32 cellular contexts compared by ENCODE assay signal in genomic region chr2:57075226-57075625, GRCh38.
A peak's percentile ranks its signal among the peaks of the same experiment; 100 is the strongest.
DNase-seq lines count a peak whose midpoint lies in the region; ATAC-seq and TF ChIP-seq lines count a peak whose summit lies in the region.
"Had no signal": no experiment of that assay in that cellular context is flagged by ENCODE, and none has a peak within 500 bp of the region (broad histone marks: within the 10 kb centered on the region; RNA-seq: fewer than 3 reads in every experiment).

No MANE protein-coding gene starts in this region.

- H3K36me3 ChIP-seq in heart left ventricle = no peaks in the 10 kb centered on the region
- H3K36me3 ChIP-seq: cardiac muscle cell, left lung, MG63, Peyer's patch, SJCRH30, spleen, transverse colon had no signal

- intact Hi-C loops in heart left ventricle (cut with DNase I) = no loop called here

- H3K4me1 ChIP-seq in heart left ventricle = no peaks in the 10 kb centered on the region
- H3K4me1 ChIP-seq: left lung, Peyer's patch, spleen, transverse colon had no signal

- H3K4me1 Mint-ChIP-seq in HFFc6 (ENCODE audit: low read depth) = peaks cover 45% of the 10 kb centered on the region
- H3K4me1 Mint-ChIP-seq in glutamatergic neuron (ENCODE audit: low read depth, unreplicated experiment) = peaks cover 8% of the 10 kb centered on the region
- H3K4me1 Mint-ChIP-seq: activated naive CD4-positive, alpha-beta T cell treated with anti-CD3 and anti-CD28 coated beads, Interleukin-2, amount 10 ng/mL, durations not matched to agents 7 days and 5 days had no signal

- TF ChIP-seq POLR2A in heart left ventricle (IDR thresholded peaks at IDR 0.05) = no peak

- peak; percentile 53 for DNase-seq in EH (ENCODE audit: low read depth)
- DNase-seq in HFFc6 = no peak
- peak; percentile 13 for DNase-seq in RWPE1 (ENCODE audit: low spot score)
- no peak for DNase-seq in glutamatergic neuron
- no peak for DNase-seq in NCI-H1417 (lab: John Stamatoyannopoulos, UW)
- DNase-seq in OCI-M1 (lab: John Stamatoyannopoulos, UW) = no peak
- no peak for DNase-seq in heart left ventricle
- DNase-seq: activated CD4-positive, alpha-beta T cell treated with anti-CD3 and anti-CD28 coated beads, Interleukin-2, amount 50 U/mL, for 4 hours; activated CD4-positive, CD25-positive, alpha-beta regulatory T cell; activated naive CD4-positive, alpha-beta T cell treated with anti-CD3 and anti-CD28 coated beads, Interleukin-2, amount 10 ng/mL, durations not matched to agents 7 days and 5 days; amygdala; DMS79; effector memory CD4-positive, alpha-beta T cell; foreskin melanocyte; GM23248; left lung; MG63; NCI-H1105 treated with DMSO at 0.1 percent for 48 hours; NCI-H2081; NCI-H446 treated with DMSO at 0.1 percent for 48 hours; Peyer's patch; posterior cingulate gyrus; right cardiac atrium; spleen; T-helper 1 cell; transverse colon had no signal

- ATAC-seq in heart left ventricle = no peak
- ATAC-seq: esophagus mucosa, left lung, right cardiac atrium had no signal

- H3K27me3 ChIP-seq in heart left ventricle = no peaks in the 10 kb centered on the region
- H3K27me3 ChIP-seq: cardiac muscle cell, hepatocyte, left lung, MG63, Peyer's patch, spleen, transverse colon had no signal

- no peaks in the 10 kb centered on the region for H3K9me3 ChIP-seq in heart left ventricle
- H3K9me3 ChIP-seq: MG63, Peyer's patch, SJCRH30, transverse colon had no signal

- TF ChIP-seq CTCF in HFFc6 (IDR thresholded peaks at IDR 0.05) = no peak
- no peak for TF ChIP-seq CTCF in RWPE1 (conservative IDR thresholded peaks at IDR 0.05; ENCODE audit: low read depth)
- no peak for TF ChIP-seq CTCF in glutamatergic neuron (IDR thresholded peaks at IDR 0.05; ENCODE audit: partially characterized antibody, unreplicated experiment)
- TF ChIP-seq CTCF in heart left ventricle (IDR thresholded peaks at IDR 0.05) = no peak

- CTCF ChIA-PET in RWPE1 (lab: Yijun Ruan, JAX) = no interaction called here

- H3K36me3 Mint-ChIP-seq in HFFc6 (ENCODE audit: low read depth) = peaks cover 4% of the 10 kb centered on the region
- H3K36me3 Mint-ChIP-seq in glutamatergic neuron (ENCODE audit: unreplicated experiment) = no peaks in the 10 kb centered on the region
- H3K36me3 Mint-ChIP-seq: activated naive CD4-positive, alpha-beta T cell treated with anti-CD3 and anti-CD28 coated beads, Interleukin-2, amount 10 ng/mL, durations not matched to agents 7 days and 5 days had no signal

- H3K27ac ChIP-seq in RWPE1 = no peak overlapping the region
- H3K27ac ChIP-seq in heart left ventricle = no peak overlapping the region
- H3K27ac ChIP-seq: cardiac muscle cell, coronary artery, GM23248, hepatocyte, left lung, Peyer's patch, SJCRH30, spleen, transverse colon had no signal

- H3K27ac Mint-ChIP-seq in HFFc6 = no peak overlapping the region
- H3K27ac Mint-ChIP-seq in glutamatergic neuron (ENCODE audit: unreplicated experiment) = peak overlapping the region; percentile 41
- H3K27ac Mint-ChIP-seq: activated naive CD4-positive, alpha-beta T cell treated with anti-CD3 and anti-CD28 coated beads, Interleukin-2, amount 10 ng/mL, durations not matched to agents 7 days and 5 days; activated T-helper 1 cell treated with anti-CD3 and anti-CD28 coated beads, Interleukin-12 subunit alpha, Interleukin-12 subunit beta, Interleukin-2, Interleukin-4 antibody, amounts not matched to agents 30 ng/mL and 10 ng/mL and 1 ng/mL, durations not matched to agents 14 hours and 24 hours and 36 hours had no signal

- no peak overlapping the region for H3K4me3 ChIP-seq in heart left ventricle
- H3K4me3 ChIP-seq: cardiac muscle cell, coronary artery, GM23248, hepatocyte, left lung, MG63, Peyer's patch, SJCRH30, spleen, transverse colon had no signal

- peak overlapping the region; percentile 3; the same call in 1 of the 2 replicates for H3K4me3 Mint-ChIP-seq in HFFc6
- H3K4me3 Mint-ChIP-seq in glutamatergic neuron (ENCODE audit: unreplicated experiment) = no peak overlapping the region
- H3K4me3 Mint-ChIP-seq: activated naive CD4-positive, alpha-beta T cell treated with anti-CD3 and anti-CD28 coated beads, Interleukin-2, amount 10 ng/mL, durations not matched to agents 7 days and 5 days; activated T-helper 1 cell treated with anti-CD3 and anti-CD28 coated beads, Interleukin-12 subunit alpha, Interleukin-12 subunit beta, Interleukin-2, Interleukin-4 antibody, amounts not matched to agents 30 ng/mL and 10 ng/mL and 1 ng/mL, durations not matched to agents 14 hours and 24 hours and 36 hours had no signal

- H3K9me3 Mint-ChIP-seq in HFFc6 (no peaks in the 10 kb centered on the region), glutamatergic neuron (ENCODE audit: unreplicated experiment) (peaks cover 2% of the 10 kb centered on the region)
- H3K9me3 Mint-ChIP-seq: activated T-helper 1 cell treated with anti-CD3 and anti-CD28 coated beads, Interleukin-12 subunit alpha, Interleukin-12 subunit beta, Interleukin-2, Interleukin-4 antibody, amounts not matched to agents 30 ng/mL and 10 ng/mL and 1 ng/mL, durations not matched to agents 14 hours and 24 hours and 36 hours had no signal

- POLR2A ChIA-PET in RWPE1 (lab: Yijun Ruan, JAX; ENCODE audit: low non-redundant PET) = no interaction called here

- H3K27me3 Mint-ChIP-seq in HFFc6 (ENCODE audit: insufficient read depth) (no peaks in the 10 kb centered on the region), glutamatergic neuron (ENCODE audit: unreplicated experiment) (no peaks in the 10 kb centered on the region)
- H3K27me3 Mint-ChIP-seq: activated naive CD4-positive, alpha-beta T cell treated with anti-CD3 and anti-CD28 coated beads, Interleukin-2, amount 10 ng/mL, durations not matched to agents 7 days and 5 days had no signal

Comparison
In these comparisons a context has a peak if more than half of its experiments do, and no peak if none do; other contexts are left out.
1. DNase-seq: peak in EH (single experiment) and RWPE1 (single experiment); none in HFFc6 (single experiment), glutamatergic neuron (single experiment), NCI-H1417 (0 of 3), OCI-M1 (single experiment) and heart left ventricle (0 of 5).